ENCODE assay signal across 8 cellular contexts in the genomic region with DNA sequence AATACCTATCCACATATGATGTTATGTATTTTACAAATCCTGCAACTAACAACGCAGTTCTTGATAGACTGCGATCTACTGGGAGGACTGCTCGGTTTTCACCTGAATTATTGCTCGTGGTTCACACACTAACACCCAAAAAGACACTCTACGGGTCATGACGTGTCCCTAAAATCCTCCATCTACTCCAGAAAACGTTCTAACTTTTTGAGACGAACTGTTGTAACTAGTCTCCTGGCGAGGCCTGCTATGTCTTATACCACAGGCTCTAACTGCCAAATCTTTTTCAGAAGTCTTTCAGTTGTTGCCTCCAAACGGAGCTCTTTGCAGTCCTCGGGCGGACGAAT.
DNase-seq lines count a peak whose midpoint lies in the region; ATAC-seq lines count a peak whose summit lies in the region.

No MANE protein-coding gene starts in this region.

- H3K27ac ChIP-seq in layer of hippocampus (ENCODE audit: low read depth, low read length): peak overlapping the region; percentile 99
- H3K27ac ChIP-seq in thymus (ENCODE audit: low read depth): peak overlapping the region; percentile 99

- H3K4me1 ChIP-seq in thymus (ENCODE audit: control insufficient read depth, insufficient read depth, low read length): peaks cover 25% of the 10 kb centered on the region

- H3K36me3 Mint-ChIP-seq in activated CD4-positive, alpha-beta T cell treated with anti-CD3 and anti-CD28 coated beads, Interleukin-2, amount 10 ng/mL, durations not matched to agents 24 days and 14 days (ENCODE audit: low read depth): peaks cover 28% of the 10 kb centered on the region
- H3K36me3 Mint-ChIP-seq in activated naive CD8-positive, alpha-beta T cell treated with anti-CD3 and anti-CD28 coated beads, Interleukin-2, amount 10 ng/mL, durations not matched to agents 7 days and 5 days: peaks cover 13% of the 10 kb centered on the region

- peak overlapping the region; percentile 84 for H3K4me3 Mint-ChIP-seq in activated CD4-positive, alpha-beta T cell treated with anti-CD3 and anti-CD28 coated beads, Interleukin-2, amount 10 ng/mL, durations not matched to agents 24 days and 14 days
- H3K4me3 Mint-ChIP-seq in activated naive CD8-positive, alpha-beta T cell treated with anti-CD3 and anti-CD28 coated beads, Interleukin-2, amount 10 ng/mL, durations not matched to agents 7 days and 5 days: peak overlapping the region; percentile 91

- H3K27me3 ChIP-seq in layer of hippocampus (ENCODE audit: control insufficient read depth, insufficient read depth, low read length) (no peaks in the 10 kb centered on the region), thymus (ENCODE audit: control insufficient read depth, insufficient read depth) (peaks cover 4% of the 10 kb centered on the region)

- DNase-seq in activated CD4-positive, alpha-beta T cell treated with anti-CD3 and anti-CD28 coated beads, Interleukin-2, amount 10 ng/mL, durations not matched to agents 24 days and 14 days: no peak
- DNase-seq in activated CD4-positive, alpha-beta T cell treated with anti-CD3 and anti-CD28 coated beads, Interleukin-2, amount 50 U/mL, for 48 hours: no peak
- DNase-seq in activated naive CD8-positive, alpha-beta T cell treated with anti-CD3 and anti-CD28 coated beads, Interleukin-2, amount 10 ng/mL, durations not matched to agents 7 days and 5 days: no peak
- DNase-seq in COLO829 (ENCODE audit: low spot score): no peak

- peaks cover 6% of the 10 kb centered on the region for H3K9me3 Mint-ChIP-seq in activated CD4-positive, alpha-beta T cell treated with anti-CD3 and anti-CD28 coated beads, Interleukin-2, amount 10 ng/mL, durations not matched to agents 24 days and 14 days
- no peaks in the 10 kb centered on the region for H3K9me3 Mint-ChIP-seq in activated naive CD8-positive, alpha-beta T cell treated with anti-CD3 and anti-CD28 coated beads, Interleukin-2, amount 10 ng/mL, durations not matched to agents 7 days and 5 days

- 6% methylated on average over 13 of the region's 13 CpGs for WGBS in thymus

- ATAC-seq in activated naive CD8-positive, alpha-beta T cell treated with anti-CD3 and anti-CD28 coated beads, Interleukin-2, amount 10 ng/mL, durations not matched to agents 7 days and 5 days (ENCODE audit: low read depth): no peak
- ATAC-seq in GM19351 (IDR thresholded peaks at IDR 0.05; ENCODE audit: unreplicated experiment) (no peak), GM21381 (IDR thresholded peaks at IDR 0.05; ENCODE audit: unreplicated experiment) (no peak)

- H3K27ac Mint-ChIP-seq in activated CD4-positive, alpha-beta T cell treated with anti-CD3 and anti-CD28 coated beads, Interleukin-2, amount 10 ng/mL, durations not matched to agents 24 days and 14 days: peak overlapping the region; percentile 93
- peak overlapping the region; percentile 83 for H3K27ac Mint-ChIP-seq in activated naive CD8-positive, alpha-beta T cell treated with anti-CD3 and anti-CD28 coated beads, Interleukin-2, amount 10 ng/mL, durations not matched to agents 7 days and 5 days

- H3K4me3 ChIP-seq in thymus (ENCODE audit: low read length): peak overlapping the region; percentile 66

- H3K9me3 ChIP-seq in thymus (ENCODE audit: control insufficient read depth): no peaks in the 10 kb centered on the region

- intact Hi-C loops in activated CD4-positive, alpha-beta T cell treated with anti-CD3 and anti-CD28 coated beads, Interleukin-2, amount 10 ng/mL, durations not matched to agents 24 days and 14 days (cut with micrococcal nuclease): loop anchor here (1.0 to 10.0 kb wide), 4 partner anchors 17 to 1619 kb away; a partner anchor contains a TSS

- H3K36me3 ChIP-seq in thymus (ENCODE audit: control insufficient read depth, insufficient read depth): peaks cover 5% of the 10 kb centered on the region

- peaks cover 2% of the 10 kb centered on the region for H3K27me3 Mint-ChIP-seq in activated CD4-positive, alpha-beta T cell treated with anti-CD3 and anti-CD28 coated beads, Interleukin-2, amount 10 ng/mL, durations not matched to agents 24 days and 14 days
- H3K27me3 Mint-ChIP-seq in activated naive CD8-positive, alpha-beta T cell treated with anti-CD3 and anti-CD28 coated beads, Interleukin-2, amount 10 ng/mL, durations not matched to agents 7 days and 5 days: peaks cover 8% of the 10 kb centered on the region

- POLR2A ChIA-PET in activated naive CD8-positive, alpha-beta T cell treated with anti-CD3 and anti-CD28 coated beads, Interleukin-2, amount 10 ng/mL, durations not matched to agents 7 days and 5 days (lab: Charles Lee): interaction anchor here (0.6 to 6.6 kb wide), 16 partner anchors 8 to 787 kb away, joined by 3 to 224 read pairs (median 5); a partner anchor contains a TSS

- peaks cover 38% of the 10 kb centered on the region for H3K4me1 Mint-ChIP-seq in activated CD4-positive, alpha-beta T cell treated with anti-CD3 and anti-CD28 coated beads, Interleukin-2, amount 10 ng/mL, durations not matched to agents 24 days and 14 days
- peaks cover 30% of the 10 kb centered on the region for H3K4me1 Mint-ChIP-seq in activated naive CD8-positive, alpha-beta T cell treated with anti-CD3 and anti-CD28 coated beads, Interleukin-2, amount 10 ng/mL, durations not matched to agents 7 days and 5 days
